Comparison of ENCODE assay signal across 24 cellular contexts in genomic region chr12:127150479-127150878, GRCh38.
DNase-seq lines count a peak whose midpoint lies in the region; ATAC-seq and TF ChIP-seq lines count a peak whose summit lies in the region.
"Had no signal": no experiment of that assay in that cellular context is flagged by ENCODE, and none has a peak within 500 bp of the region (broad histone marks: within the 10 kb centered on the region; RNA-seq: fewer than 3 reads in every experiment).

No MANE protein-coding gene starts in this region.

- peaks cover 8% of the 10 kb centered on the region for H3K4me1 Mint-ChIP-seq in activated CD4-positive, alpha-beta T cell treated with anti-CD3 and anti-CD28 coated beads, Interleukin-2, amount 10 ng/mL, durations not matched to agents 7 days and 5 days
- peaks cover 0 to 9% (median 4%) of the 10 kb centered on the region in 7 donors for H3K4me1 Mint-ChIP-seq in naive thymus-derived CD4-positive, alpha-beta T cell
- H3K4me1 Mint-ChIP-seq: activated naive CD4-positive, alpha-beta T cell treated with anti-CD3 and anti-CD28 coated beads, Interleukin-2, amount 50 U/mL, for 24 hours; GM23338; nephron progenitor cell had no signal

- CTCF ChIA-PET in activated CD4-positive, alpha-beta T cell treated with anti-CD3 and anti-CD28 coated beads, Interleukin-2, amount 10 ng/mL, durations not matched to agents 7 days and 5 days (lab: Charles Lee): no interaction called here
- CTCF ChIA-PET in naive thymus-derived CD4-positive, alpha-beta T cell (lab: Charles Lee): no interaction called here

- intact Hi-C loops in naive thymus-derived CD4-positive, alpha-beta T cell (cut with micrococcal nuclease): no loop called here

- H3K27me3 ChIP-seq in osteoblast (ENCODE audit: insufficient read depth, low read length): no peaks in the 10 kb centered on the region
- no peaks in the 10 kb centered on the region for H3K27me3 ChIP-seq in naive thymus-derived CD4-positive, alpha-beta T cell (ENCODE audit: control insufficient read depth in 2 of 2, insufficient read depth in 2 of 2, low read length in 2 of 2)

- no peaks in the 10 kb centered on the region for H3K27me3 Mint-ChIP-seq in activated CD4-positive, alpha-beta T cell treated with anti-CD3 and anti-CD28 coated beads, Interleukin-2, amount 10 ng/mL, durations not matched to agents 7 days and 5 days
- H3K27me3 Mint-ChIP-seq in naive thymus-derived CD4-positive, alpha-beta T cell: peaks cover 0 to 10% (median 2%) of the 10 kb centered on the region in 5 donors
- H3K27me3 Mint-ChIP-seq: stimulated activated naive CD8-positive, alpha-beta T cell treated with anti-CD3 and anti-CD28 coated beads, Interleukin-15, amount 100 ng/mL, for 72 hours had no signal

- no peaks in the 10 kb centered on the region for H3K36me3 ChIP-seq in osteoblast (ENCODE audit: insufficient read depth, low read length)
- no peaks in the 10 kb centered on the region for H3K36me3 ChIP-seq in naive thymus-derived CD4-positive, alpha-beta T cell (ENCODE audit: control insufficient read depth in 2 of 3, insufficient read depth in 3 of 3, low read length in 3 of 3)
- H3K36me3 ChIP-seq: spleen had no signal

- H3K9me3 Mint-ChIP-seq in activated CD4-positive, alpha-beta T cell treated with anti-CD3 and anti-CD28 coated beads, Interleukin-2, amount 10 ng/mL, durations not matched to agents 7 days and 5 days: no peaks in the 10 kb centered on the region
- peaks cover 0 to 8% (median 1%) of the 10 kb centered on the region in 11 donors for H3K9me3 Mint-ChIP-seq in naive thymus-derived CD4-positive, alpha-beta T cell
- H3K9me3 Mint-ChIP-seq: activated naive CD4-positive, alpha-beta T cell treated with anti-CD3 and anti-CD28 coated beads, Interleukin-2, amount 50 U/mL, for 24 hours; activated T-cell treated with anti-CD3 and anti-CD28 coated beads, Interleukin-2, amount 50 U/mL, for 72 hours had no signal

- no peaks in the 10 kb centered on the region for H3K9me3 ChIP-seq in osteoblast (ENCODE audit: low read depth, low read length)
- no peaks in the 10 kb centered on the region for H3K9me3 ChIP-seq in naive thymus-derived CD4-positive, alpha-beta T cell (ENCODE audit: control insufficient read depth in 2 of 3, low read length in 3 of 3)

- H3K36me3 Mint-ChIP-seq in activated CD4-positive, alpha-beta T cell treated with anti-CD3 and anti-CD28 coated beads, Interleukin-2, amount 10 ng/mL, durations not matched to agents 7 days and 5 days (ENCODE audit: low read depth): no peaks in the 10 kb centered on the region
- no peaks in the 10 kb centered on the region for H3K36me3 Mint-ChIP-seq in naive thymus-derived CD4-positive, alpha-beta T cell
- H3K36me3 Mint-ChIP-seq: activated naive CD4-positive, alpha-beta T cell treated with anti-CD3 and anti-CD28 coated beads, Interleukin-2, amount 50 U/mL, for 24 hours; CD8-positive, alpha-beta T cell had no signal

- no peak overlapping the region for H3K27ac ChIP-seq in osteoblast (ENCODE audit: low read depth, low read length)
- no peak overlapping the region for H3K27ac ChIP-seq in naive thymus-derived CD4-positive, alpha-beta T cell (ENCODE audit: low read depth, low read length)
- H3K27ac ChIP-seq: spleen had no signal

- DNase-seq in ecto neural progenitor cell (ENCODE audit: low spot score): peak; percentile 32
- DNase-seq in osteoblast (ENCODE audit: insufficient read length, low spot score, missing footprints): no peak
- DNase-seq in AG08396 (ENCODE audit: low spot score): no peak
- DNase-seq in activated CD4-positive, alpha-beta T cell treated with anti-CD3 and anti-CD28 coated beads, Interleukin-2, amount 10 ng/mL, durations not matched to agents 7 days and 5 days: no peak
- no peak for DNase-seq in naive thymus-derived CD4-positive, alpha-beta T cell
- no peak for DNase-seq in dermis blood vessel endothelial cell
- DNase-seq: activated T-cell treated with anti-CD3 and anti-CD28 coated beads, Interleukin-2, amount 50 U/mL, for 72 hours; CD8-positive, alpha-beta T cell; effector memory CD4-positive, alpha-beta T cell; glutamatergic neuron; left cardiac atrium; NCI-H1694 treated with DMSO at 0.1 percent for 48 hours; NCI-H69; nephron progenitor cell; OCI-M1; SHP77 treated with DMSO at 0.1 percent for 48 hours; spleen; stimulated activated CD4-positive, alpha-beta T cell treated with anti-CD3 and anti-CD28 coated beads, Interleukin-4, amount 100 ng/mL, for 24 hours; stimulated activated naive CD8-positive, alpha-beta T cell treated with anti-CD3 and anti-CD28 coated beads, Interleukin-15, amount 100 ng/mL, for 72 hours; trophoblast cell had no signal

- H3K4me2 ChIP-seq in osteoblast (ENCODE audit: insufficient read depth, low read length): no peak overlapping the region
- H3K4me2 ChIP-seq: GM23338 had no signal

- POLR2A ChIA-PET in activated CD4-positive, alpha-beta T cell treated with anti-CD3 and anti-CD28 coated beads, Interleukin-2, amount 10 ng/mL, durations not matched to agents 7 days and 5 days (lab: Charles Lee): no interaction called here
- POLR2A ChIA-PET in naive thymus-derived CD4-positive, alpha-beta T cell (lab: Charles Lee): no interaction called here

- ATAC-seq in GM18870 (IDR thresholded peaks at IDR 0.05; ENCODE audit: unreplicated experiment): peak; percentile 13
- peak; percentile 6 for ATAC-seq in HG03103 (IDR thresholded peaks at IDR 0.05; ENCODE audit: low read depth, unreplicated experiment)
- ATAC-seq in naive thymus-derived CD4-positive, alpha-beta T cell: no peak
- ATAC-seq: activated T-cell treated with anti-CD3 and anti-CD28 coated beads, Interleukin-2, amount 50 U/mL, for 72 hours; CD8-positive, alpha-beta T cell; GM23338; left cardiac atrium; stimulated activated naive CD8-positive, alpha-beta T cell treated with anti-CD3 and anti-CD28 coated beads, Interleukin-15, amount 100 ng/mL, for 72 hours had no signal

- no peak overlapping the region for H3K4me3 Mint-ChIP-seq in activated CD4-positive, alpha-beta T cell treated with anti-CD3 and anti-CD28 coated beads, Interleukin-2, amount 10 ng/mL, durations not matched to agents 7 days and 5 days
- no peak overlapping the region for H3K4me3 Mint-ChIP-seq in naive thymus-derived CD4-positive, alpha-beta T cell
- H3K4me3 Mint-ChIP-seq: activated naive CD4-positive, alpha-beta T cell treated with anti-CD3 and anti-CD28 coated beads, Interleukin-2, amount 50 U/mL, for 24 hours; activated T-cell treated with anti-CD3 and anti-CD28 coated beads, Interleukin-2, amount 50 U/mL, for 72 hours; CD8-positive, alpha-beta T cell; GM23338; nephron progenitor cell; stimulated activated naive CD8-positive, alpha-beta T cell treated with anti-CD3 and anti-CD28 coated beads, Interleukin-15, amount 100 ng/mL, for 72 hours had no signal

- peak overlapping the region; percentile 2 for H2AFZ ChIP-seq in osteoblast (ENCODE audit: low read length)
- H2AFZ ChIP-seq: GM23338 had no signal

- H3K79me2 ChIP-seq in osteoblast (ENCODE audit: insufficient read depth, low read length): no peaks in the 10 kb centered on the region

- TF ChIP-seq CTCF in osteoblast (IDR thresholded peaks at IDR 0.05; ENCODE audit: extremely low read depth, low read depth, low read length): no peak

- no peak overlapping the region for H3K4me3 ChIP-seq in osteoblast (ENCODE audit: insufficient read depth, low read length)
- no peak overlapping the region for H3K4me3 ChIP-seq in naive thymus-derived CD4-positive, alpha-beta T cell (ENCODE audit: low read length)
- H3K4me3 ChIP-seq: GM23338, spleen had no signal

- H3K4me1 ChIP-seq in osteoblast (ENCODE audit: insufficient read depth, low read length): peaks cover 16% of the 10 kb centered on the region
- H3K4me1 ChIP-seq in naive thymus-derived CD4-positive, alpha-beta T cell (ENCODE audit: control insufficient read depth in 2 of 2, insufficient read depth in 2 of 2, low read length in 2 of 2): no peaks in the 10 kb centered on the region

- H3K27ac Mint-ChIP-seq in activated CD4-positive, alpha-beta T cell treated with anti-CD3 and anti-CD28 coated beads, Interleukin-2, amount 10 ng/mL, durations not matched to agents 7 days and 5 days: no peak overlapping the region
- H3K27ac Mint-ChIP-seq in naive thymus-derived CD4-positive, alpha-beta T cell: no peak overlapping the region
- H3K27ac Mint-ChIP-seq: activated naive CD4-positive, alpha-beta T cell treated with anti-CD3 and anti-CD28 coated beads, Interleukin-2, amount 50 U/mL, for 24 hours; activated T-cell treated with anti-CD3 and anti-CD28 coated beads, Interleukin-2, amount 50 U/mL, for 72 hours; CD8-positive, alpha-beta T cell; GM23338; nephron progenitor cell; stimulated activated naive CD8-positive, alpha-beta T cell treated with anti-CD3 and anti-CD28 coated beads, Interleukin-15, amount 100 ng/mL, for 72 hours had no signal

- no peaks in the 10 kb centered on the region for H4K20me1 ChIP-seq in osteoblast (ENCODE audit: insufficient read depth, low read length)
